In genomic region chr1:39243302-39243701, GRCh38 we compare ENCODE assay signal across 24 cellular contexts. TPM values are rescaled to one million over a fixed set of nuclear protein-coding genes. Genes with fewer than 3 reads are reported as not detected.
A peak's percentile ranks its signal among the peaks of the same experiment; 100 is the strongest.
DNase-seq lines count a peak whose midpoint lies in the region; ATAC-seq and TF ChIP-seq lines count a peak whose summit lies in the region.
"Had no signal": no experiment of that assay in that cellular context is flagged by ENCODE, and none has a peak within 500 bp of the region (broad histone marks: within the 10 kb centered on the region; RNA-seq: fewer than 3 reads in every experiment).

No MANE protein-coding gene starts in this region.

- ATAC-seq in natural killer cell = no peak
- no peak for ATAC-seq in natural killer cell treated with Interleukin-12 subunit alpha and Interleukin-12 subunit beta and Interleukin-15 and Interleukin-18, amount 100 ng/mL, for 72 hours
- ATAC-seq in T-helper 17 cell = no peak
- ATAC-seq in effector memory CD8-positive, alpha-beta T cell (replicated peaks) = no peak
- ATAC-seq in stimulated activated effector memory CD8-positive, alpha-beta T cell treated with anti-CD3 and anti-CD28 coated beads, Interleukin-12 subunit alpha, Interleukin-12 subunit beta, amount 100 ng/mL, for 72 hours = no peak
- ATAC-seq in GM21423 (IDR thresholded peaks at IDR 0.05; ENCODE audit: unreplicated experiment) = no peak
- ATAC-seq: A549 had no signal

- intact Hi-C loops in natural killer cell (cut with micrococcal nuclease) = no loop called here

- H3K36me3 Mint-ChIP-seq in natural killer cell = no peaks in the 10 kb centered on the region
- H3K36me3 Mint-ChIP-seq in natural killer cell treated with Interleukin-12 subunit alpha and Interleukin-12 subunit beta and Interleukin-15 and Interleukin-18, amount 100 ng/mL, for 72 hours = no peaks in the 10 kb centered on the region
- H3K36me3 Mint-ChIP-seq in T-helper 17 cell (ENCODE audit: low read depth) = peaks cover 9% of the 10 kb centered on the region
- peaks cover 35% of the 10 kb centered on the region for H3K36me3 Mint-ChIP-seq in effector memory CD8-positive, alpha-beta T cell (ENCODE audit: insufficient read depth)
- peaks cover 34% of the 10 kb centered on the region for H3K36me3 Mint-ChIP-seq in T-helper 2 cell treated with Interferon-gamma antibody and Interleukin-4, amounts not matched to agents 5 μg/mL and 100 μg/mL, for 36 hours (ENCODE audit: low read depth)
- H3K36me3 Mint-ChIP-seq in stimulated activated effector memory CD8-positive, alpha-beta T cell treated with anti-CD3 and anti-CD28 coated beads, Interleukin-12 subunit alpha, Interleukin-12 subunit beta, amount 100 ng/mL, for 72 hours = peaks cover 57% of the 10 kb centered on the region
- H3K36me3 Mint-ChIP-seq: IgD-negative memory B cell had no signal

- H3K4me3 Mint-ChIP-seq in natural killer cell (no peak overlapping the region), T-helper 17 cell (no peak overlapping the region)
- H3K4me3 Mint-ChIP-seq in natural killer cell treated with Interleukin-12 subunit alpha and Interleukin-12 subunit beta and Interleukin-15 and Interleukin-18, amount 100 ng/mL, for 72 hours = no peak overlapping the region
- H3K4me3 Mint-ChIP-seq in effector memory CD8-positive, alpha-beta T cell = no peak overlapping the region
- H3K4me3 Mint-ChIP-seq in T-helper 2 cell treated with Interferon-gamma antibody and Interleukin-4, amounts not matched to agents 5 μg/mL and 100 μg/mL, for 36 hours = no peak overlapping the region
- no peak overlapping the region for H3K4me3 Mint-ChIP-seq in stimulated activated effector memory CD8-positive, alpha-beta T cell treated with anti-CD3 and anti-CD28 coated beads, Interleukin-12 subunit alpha, Interleukin-12 subunit beta, amount 100 ng/mL, for 72 hours
- H3K4me3 Mint-ChIP-seq: IgD-negative memory B cell had no signal

- H3K4me1 Mint-ChIP-seq in natural killer cell (peaks cover 43 to 44% of the 10 kb centered on the region in 2 donors), T-helper 17 cell (peaks cover 40% of the 10 kb centered on the region)
- H3K4me1 Mint-ChIP-seq in natural killer cell treated with Interleukin-12 subunit alpha and Interleukin-12 subunit beta and Interleukin-15 and Interleukin-18, amount 100 ng/mL, for 72 hours (ENCODE audit: low read depth in 2 of 2) = peaks cover 26 to 27% of the 10 kb centered on the region in 2 donors
- H3K4me1 Mint-ChIP-seq in effector memory CD8-positive, alpha-beta T cell (ENCODE audit: low read depth in 2 of 2) = peaks cover 20 to 44% of the 10 kb centered on the region in 2 donors
- H3K4me1 Mint-ChIP-seq in T-helper 2 cell treated with Interferon-gamma antibody and Interleukin-4, amounts not matched to agents 5 μg/mL and 100 μg/mL, for 36 hours (ENCODE audit: low read depth) = peaks cover 24% of the 10 kb centered on the region
- peaks cover 34% of the 10 kb centered on the region for H3K4me1 Mint-ChIP-seq in stimulated activated effector memory CD8-positive, alpha-beta T cell treated with anti-CD3 and anti-CD28 coated beads, Interleukin-12 subunit alpha, Interleukin-12 subunit beta, amount 100 ng/mL, for 72 hours

- H3K9me3 ChIP-seq in T-helper 17 cell (ENCODE audit: control insufficient read depth, low read length, poor library complexity, severe bottlenecking) = no peaks in the 10 kb centered on the region
- H3K9me3 ChIP-seq: A549, BE2C had no signal

- no peaks in the 10 kb centered on the region for H3K9me3 Mint-ChIP-seq in natural killer cell
- H3K9me3 Mint-ChIP-seq in natural killer cell treated with Interleukin-12 subunit alpha and Interleukin-12 subunit beta and Interleukin-15 and Interleukin-18, amount 100 ng/mL, for 72 hours = no peaks in the 10 kb centered on the region
- H3K9me3 Mint-ChIP-seq in effector memory CD8-positive, alpha-beta T cell = no peaks in the 10 kb centered on the region
- no peaks in the 10 kb centered on the region for H3K9me3 Mint-ChIP-seq in T-helper 2 cell treated with Interferon-gamma antibody and Interleukin-4, amounts not matched to agents 5 μg/mL and 100 μg/mL, for 36 hours
- no peaks in the 10 kb centered on the region for H3K9me3 Mint-ChIP-seq in stimulated activated effector memory CD8-positive, alpha-beta T cell treated with anti-CD3 and anti-CD28 coated beads, Interleukin-12 subunit alpha, Interleukin-12 subunit beta, amount 100 ng/mL, for 72 hours
- H3K9me3 Mint-ChIP-seq: IgD-negative memory B cell had no signal

- DNase-seq in natural killer cell (no peak), T-helper 17 cell (no peak)
- no peak for DNase-seq in natural killer cell treated with Interleukin-12 subunit alpha and Interleukin-12 subunit beta and Interleukin-15 and Interleukin-18, amount 100 ng/mL, for 72 hours (ENCODE audit: low spot score)
- DNase-seq in effector memory CD8-positive, alpha-beta T cell = no peak
- no peak for DNase-seq in T-helper 2 cell treated with Interferon-gamma antibody and Interleukin-4, amounts not matched to agents 5 μg/mL and 100 μg/mL, for 36 hours (ENCODE audit: low spot score)
- no peak for DNase-seq in stimulated activated effector memory CD8-positive, alpha-beta T cell treated with anti-CD3 and anti-CD28 coated beads, Interleukin-12 subunit alpha, Interleukin-12 subunit beta, amount 100 ng/mL, for 72 hours (ENCODE audit: low spot score in 2 of 2)
- DNase-seq: BE2C; DND-41; GOT3; HCEC 1CT; Karpas-422; MV-4-11; NCI-H1105 treated with DMSO at 0.1 percent for 48 hours; NCI-H1694; NCI-H2081; NCI-H2171; NCI-H345; NCI-H524; NCI-H774; NK-92 treated with Interleukin-12 subunit alpha and Interleukin-12 subunit beta, amount 100 ng/mL, for 24 hours; SIG-M5 had no signal

- H3K27me3 Mint-ChIP-seq in natural killer cell (ENCODE audit: low read depth in 2 of 2) (no peaks in the 10 kb centered on the region), T-helper 17 cell (no peaks in the 10 kb centered on the region)
- H3K27me3 Mint-ChIP-seq in natural killer cell treated with Interleukin-12 subunit alpha and Interleukin-12 subunit beta and Interleukin-15 and Interleukin-18, amount 100 ng/mL, for 72 hours = no peaks in the 10 kb centered on the region
- no peaks in the 10 kb centered on the region for H3K27me3 Mint-ChIP-seq in effector memory CD8-positive, alpha-beta T cell
- no peaks in the 10 kb centered on the region for H3K27me3 Mint-ChIP-seq in T-helper 2 cell treated with Interferon-gamma antibody and Interleukin-4, amounts not matched to agents 5 μg/mL and 100 μg/mL, for 36 hours (ENCODE audit: low read depth)
- H3K27me3 Mint-ChIP-seq: IgD-negative memory B cell had no signal

- TF ChIP-seq CTCF in natural killer cell (IDR thresholded peaks at IDR 0.05) = no peak

- H3K27ac Mint-ChIP-seq in natural killer cell (peak overlapping the region; percentile 60 to 70), T-helper 17 cell (peak overlapping the region; percentile 45)
- H3K27ac Mint-ChIP-seq in natural killer cell treated with Interleukin-12 subunit alpha and Interleukin-12 subunit beta and Interleukin-15 and Interleukin-18, amount 100 ng/mL, for 72 hours = peak overlapping the region in 1 of 2 donors; percentile 53
- peak overlapping the region; percentile 53 to 86 for H3K27ac Mint-ChIP-seq in effector memory CD8-positive, alpha-beta T cell
- H3K27ac Mint-ChIP-seq in T-helper 2 cell treated with Interferon-gamma antibody and Interleukin-4, amounts not matched to agents 5 μg/mL and 100 μg/mL, for 36 hours = no peak overlapping the region
- no peak overlapping the region for H3K27ac Mint-ChIP-seq in stimulated activated effector memory CD8-positive, alpha-beta T cell treated with anti-CD3 and anti-CD28 coated beads, Interleukin-12 subunit alpha, Interleukin-12 subunit beta, amount 100 ng/mL, for 72 hours
- H3K27ac Mint-ChIP-seq: IgD-negative memory B cell had no signal

RNA-seq across cellular contexts. Expression of gene MACF1, which starts 38.8 kb away (rescaled TPM):
- total RNA-seq in natural killer cell (100 to 1,000 TPM; 752 to 811 (median 752) TPM), T-helper 17 cell (100 to 1,000 TPM; 510 to 525 TPM)
- 100 to 1,000 TPM; 370 to 514 TPM for total RNA-seq in natural killer cell treated with Interleukin-12 subunit alpha and Interleukin-12 subunit beta and Interleukin-15 and Interleukin-18, amount 100 ng/mL, for 72 hours

Comparison
In these comparisons a context has a peak if more than half of its experiments do, and no peak if none do; other contexts are left out.
1. H3K27ac Mint-ChIP-seq: peak in natural killer cell (2 of 2), T-helper 17 cell (single experiment) and effector memory CD8-positive, alpha-beta T cell (2 of 2); none in T-helper 2 cell treated with Interferon-gamma antibody and Interleukin-4, amounts not matched to agents 5 μg/mL and 100 μg/mL, for 36 hours (single experiment) and stimulated activated effector memory CD8-positive, alpha-beta T cell treated with anti-CD3 and anti-CD28 coated beads, Interleukin-12 subunit alpha, Interleukin-12 subunit beta, amount 100 ng/mL, for 72 hours (single experiment).